Comparison of ENCODE assay signal across 1 cellular context in the genomic region with DNA sequence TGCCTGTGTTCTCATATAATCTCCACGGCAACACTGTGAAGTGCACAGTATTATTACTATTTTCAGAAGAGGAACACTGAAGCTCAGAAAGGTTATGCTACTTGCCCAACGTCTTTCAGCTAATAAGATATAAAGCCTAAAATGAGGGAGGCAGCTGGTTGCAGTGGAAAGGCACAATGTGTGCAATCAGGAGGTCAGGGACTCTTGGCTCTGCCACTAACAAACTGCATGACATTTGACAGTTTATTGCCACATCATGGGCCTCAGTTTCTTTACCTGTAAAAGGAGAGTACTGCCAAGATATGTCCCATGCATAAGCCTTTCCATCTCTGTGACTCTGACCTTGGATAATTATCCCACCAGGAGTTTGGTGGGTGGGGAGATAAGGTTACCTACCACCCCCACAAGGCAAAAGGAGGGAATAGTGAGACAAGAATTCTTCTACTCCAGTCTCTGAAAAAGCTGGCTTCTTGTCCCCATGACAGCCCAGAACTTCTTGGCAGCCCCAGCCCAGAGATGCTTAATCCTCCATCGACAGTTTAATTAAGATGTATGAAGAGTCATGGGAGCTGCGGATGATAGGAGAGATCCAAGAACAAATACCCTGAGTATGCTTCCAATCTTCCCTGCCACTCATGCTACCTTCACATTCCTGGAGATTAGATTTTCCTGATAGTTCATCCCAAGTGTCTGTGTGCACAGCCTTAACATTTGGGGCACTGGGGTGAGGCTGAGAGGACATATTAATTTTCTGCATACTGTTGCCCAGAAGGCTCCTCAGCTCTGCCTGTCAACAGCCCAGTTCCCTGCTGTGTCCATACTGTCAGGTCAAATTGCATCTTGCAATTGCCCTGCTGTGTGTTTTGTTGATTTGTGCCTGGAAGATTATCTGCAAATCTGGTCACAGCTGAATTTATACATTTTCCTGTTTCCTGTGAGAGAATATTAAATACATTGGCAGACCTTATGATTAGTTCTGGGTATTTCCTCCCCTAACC.
TF ChIP-seq lines count a peak whose summit lies in the region.

No MANE protein-coding gene starts in this region.

TF ChIP-seq in SK-N-SH treated with all-trans-retinoic acid at 6 μM for 48 hours, 23 proteins besides CTCF, POLR2A, EP300 and RAD21 (continued from another document):
- TF ChIP-seq, protein P1, sequence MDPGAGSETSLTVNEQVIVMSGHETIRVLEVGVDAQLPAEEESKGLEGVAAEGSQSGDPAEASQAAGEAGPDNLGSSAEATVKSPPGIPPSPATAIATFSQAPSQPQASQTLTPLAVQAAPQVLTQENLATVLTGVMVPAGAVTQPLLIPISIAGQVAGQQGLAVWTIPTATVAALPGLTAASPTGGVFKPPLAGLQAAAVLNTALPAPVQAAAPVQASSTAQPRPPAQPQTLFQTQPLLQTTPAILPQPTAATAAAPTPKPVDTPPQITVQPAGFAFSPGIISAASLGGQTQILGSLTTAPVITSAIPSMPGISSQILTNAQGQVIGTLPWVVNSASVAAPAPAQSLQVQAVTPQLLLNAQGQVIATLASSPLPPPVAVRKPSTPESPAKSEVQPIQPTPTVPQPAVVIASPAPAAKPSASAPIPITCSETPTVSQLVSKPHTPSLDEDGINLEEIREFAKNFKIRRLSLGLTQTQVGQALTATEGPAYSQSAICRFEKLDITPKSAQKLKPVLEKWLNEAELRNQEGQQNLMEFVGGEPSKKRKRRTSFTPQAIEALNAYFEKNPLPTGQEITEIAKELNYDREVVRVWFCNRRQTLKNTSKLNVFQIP (CRISPR knock-in tag; IDR thresholded peaks at IDR 0.05; ENCODE audit: borderline replicate concordance, low read depth): no peak
- TF ChIP-seq ZNF70 (CRISPR knock-in tag; IDR thresholded peaks at IDR 0.05): no peak
- no peak for TF ChIP-seq CSDC2 (CRISPR knock-in tag; IDR thresholded peaks at IDR 0.05)
- no peak for TF ChIP-seq TSHZ2 (CRISPR knock-in tag; IDR thresholded peaks at IDR 0.05)
- TF ChIP-seq ZC3H10 (CRISPR knock-in tag; IDR thresholded peaks at IDR 0.05): no peak
- TF ChIP-seq ZFP30 (CRISPR knock-in tag; IDR thresholded peaks at IDR 0.05): no peak
- no peak for TF ChIP-seq ZNF8 (CRISPR knock-in tag; IDR thresholded peaks at IDR 0.05)
